In the genomic region with DNA sequence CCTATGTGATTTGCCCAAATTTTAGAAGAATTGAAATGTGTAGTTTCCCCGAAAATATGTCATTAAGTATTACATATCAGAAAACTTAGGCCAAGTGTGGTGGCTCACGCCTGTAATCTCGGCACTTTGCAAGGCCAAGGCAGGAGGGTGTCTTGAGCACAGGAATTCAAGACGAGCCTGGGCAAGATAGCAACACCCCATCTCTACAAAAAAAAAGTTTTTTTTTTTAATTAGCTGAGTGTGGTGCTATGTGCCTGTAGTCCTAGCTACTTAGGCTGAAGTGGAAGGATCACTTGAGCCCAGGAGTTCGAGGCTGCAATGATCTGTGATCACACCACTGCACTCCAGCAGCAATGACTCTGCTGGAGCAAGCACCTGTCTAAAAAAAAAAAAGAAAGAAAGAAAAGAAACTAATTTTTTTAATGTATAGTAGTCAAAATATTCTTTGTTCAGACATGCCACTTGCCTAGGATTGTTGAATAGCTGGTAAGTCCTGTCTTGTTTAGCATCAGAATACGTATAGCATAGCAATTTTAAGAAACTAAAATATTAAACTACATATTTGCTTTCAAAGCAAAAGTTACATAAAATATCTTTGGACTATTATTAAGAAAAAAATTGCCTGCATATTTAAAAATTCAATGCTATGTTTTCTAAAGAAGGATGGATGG, we compare ENCODE assay signal across 33 cellular contexts.
"Had no signal": no experiment of that assay in that cellular context is flagged by ENCODE, and none has a peak within 500 bp of the region (broad histone marks: within the 10 kb centered on the region; RNA-seq: fewer than 3 reads in every experiment).

No MANE protein-coding gene starts in this region.

- H3K27me3 ChIP-seq: adrenal gland, body of pancreas, cardiac muscle cell, colonic mucosa, esophagus muscularis mucosa had no signal

- H3K36me3 ChIP-seq: adrenal gland, cardiac muscle cell, colonic mucosa, esophagus muscularis mucosa, WERI-Rb-1 had no signal

- H3K27ac Mint-ChIP-seq: activated B cell treated with CpG ODN at 0.5 μM for 24 hours; activated CD8-positive, alpha-beta T cell treated with anti-CD3 and anti-CD28 coated beads for 36 hours; activated naive CD4-positive, alpha-beta T cell treated with anti-CD3 and anti-CD28 coated beads for 36 hours; activated naive CD4-positive, alpha-beta T cell treated with anti-CD3 and anti-CD28 coated beads, Interleukin-2, amount 50 U/mL, for 24 hours; activated naive CD8-positive, alpha-beta T cell treated with anti-CD3 and anti-CD28 coated beads for 36 hours; activated naive CD8-positive, alpha-beta T cell treated with anti-CD3 and anti-CD28 coated beads, Interleukin-2, amount 50 U/mL, for 24 hours; activated T-helper 17 cell treated with anti-CD3 and anti-CD28 coated beads, Interleukin-2, amount 50 U/mL, for 72 hours; T-helper 17 cell; T-helper 2 cell treated with Interferon-gamma antibody and Interleukin-4, amounts not matched to agents 5 μg/mL and 100 μg/mL, for 36 hours had no signal

- H3K9me3 Mint-ChIP-seq: activated B cell treated with CpG ODN at 0.5 μM for 24 hours; activated CD8-positive, alpha-beta T cell treated with anti-CD3 and anti-CD28 coated beads for 36 hours; activated naive CD4-positive, alpha-beta T cell treated with anti-CD3 and anti-CD28 coated beads for 36 hours; activated naive CD4-positive, alpha-beta T cell treated with anti-CD3 and anti-CD28 coated beads, Interleukin-2, amount 50 U/mL, for 24 hours; activated naive CD8-positive, alpha-beta T cell treated with anti-CD3 and anti-CD28 coated beads for 36 hours; activated naive CD8-positive, alpha-beta T cell treated with anti-CD3 and anti-CD28 coated beads, Interleukin-2, amount 50 U/mL, for 24 hours; activated T-cell treated with anti-CD3 and anti-CD28 coated beads, Interleukin-2, amount 50 U/mL, for 4 hours; activated T-helper 17 cell treated with anti-CD3 and anti-CD28 coated beads, Interleukin-2, amount 50 U/mL, for 72 hours; T-helper 2 cell treated with Interferon-gamma antibody and Interleukin-4, amounts not matched to agents 5 μg/mL and 100 μg/mL, for 36 hours had no signal

- H3K9me3 ChIP-seq: adrenal gland, body of pancreas, colonic mucosa, esophagus muscularis mucosa had no signal

- H3K27ac ChIP-seq: adrenal gland, body of pancreas, cardiac muscle cell, colonic mucosa, WERI-Rb-1 had no signal

- DNase-seq: activated B cell treated with CpG ODN at 0.5 μM for 24 hours; activated CD4-positive, alpha-beta T cell treated with anti-CD3 and anti-CD28 coated beads for 48 hours; activated CD4-positive, alpha-beta T cell treated with anti-CD3 and anti-CD28 coated beads, Interleukin-2, amount 50 U/mL, for 1 hour; activated CD4-positive, alpha-beta T cell treated with anti-CD3 and anti-CD28 coated beads, Interleukin-2, amount 50 U/mL, for 48 hours; activated CD8-positive, alpha-beta memory T cell treated with anti-CD3 and anti-CD28 coated beads for 24 hours; activated CD8-positive, alpha-beta T cell treated with anti-CD3 and anti-CD28 coated beads for 36 hours; activated effector memory CD4-positive, alpha-beta T cell treated with Interleukin-2 at 50 U/mL for 16 hours; activated naive CD4-positive, alpha-beta T cell treated with anti-CD3 and anti-CD28 coated beads for 36 hours; activated naive CD8-positive, alpha-beta T cell treated with anti-CD3 and anti-CD28 coated beads for 36 hours; activated naive CD8-positive, alpha-beta T cell treated with anti-CD3 and anti-CD28 coated beads, Interleukin-2, amount 50 U/mL, for 24 hours; activated T-cell treated with anti-CD3 and anti-CD28 coated beads, Interleukin-2, amount 50 U/mL, for 4 hours; adrenal gland; amygdala; aorta; body of pancreas; central memory CD4-positive, alpha-beta T cell; cerebellar nuclear complex; colonic mucosa; effector CD8-positive, alpha-beta T cell; head of caudate nucleus; T-helper 1 cell; T-helper 17 cell; T1000; WERI-Rb-1 had no signal

- H3K36me3 Mint-ChIP-seq: activated naive CD4-positive, alpha-beta T cell treated with anti-CD3 and anti-CD28 coated beads, Interleukin-2, amount 50 U/mL, for 24 hours; activated naive CD8-positive, alpha-beta T cell treated with anti-CD3 and anti-CD28 coated beads for 36 hours had no signal

- ATAC-seq: activated CD4-positive, CD25-positive, alpha-beta regulatory T cell treated with anti-CD3 and anti-CD28 coated beads, Interleukin-2, amount 50 U/mL, for 24 hours; activated CD8-positive, alpha-beta T cell treated with anti-CD3 and anti-CD28 coated beads for 36 hours; activated naive CD8-positive, alpha-beta T cell treated with anti-CD3 and anti-CD28 coated beads, Interleukin-2, amount 50 U/mL, for 24 hours; activated T-cell treated with anti-CD3 and anti-CD28 coated beads, Interleukin-2, amount 50 U/mL, for 4 hours; activated T-helper 17 cell treated with anti-CD3 and anti-CD28 coated beads, Interleukin-2, amount 50 U/mL, for 72 hours; body of pancreas; T-helper 17 cell had no signal

- FAIRE-seq: endometrium, endothelial cell of umbilical vein, frontal cortex had no signal

- H3K4me3 Mint-ChIP-seq: activated B cell treated with CpG ODN at 0.5 μM for 24 hours; activated CD8-positive, alpha-beta T cell treated with anti-CD3 and anti-CD28 coated beads for 36 hours; activated naive CD4-positive, alpha-beta T cell treated with anti-CD3 and anti-CD28 coated beads for 36 hours; activated naive CD4-positive, alpha-beta T cell treated with anti-CD3 and anti-CD28 coated beads, Interleukin-2, amount 50 U/mL, for 24 hours; activated naive CD8-positive, alpha-beta T cell treated with anti-CD3 and anti-CD28 coated beads for 36 hours; activated naive CD8-positive, alpha-beta T cell treated with anti-CD3 and anti-CD28 coated beads, Interleukin-2, amount 50 U/mL, for 24 hours; activated T-cell treated with anti-CD3 and anti-CD28 coated beads, Interleukin-2, amount 50 U/mL, for 4 hours; activated T-helper 17 cell treated with anti-CD3 and anti-CD28 coated beads, Interleukin-2, amount 50 U/mL, for 72 hours; T-helper 17 cell; T-helper 2 cell treated with Interferon-gamma antibody and Interleukin-4, amounts not matched to agents 5 μg/mL and 100 μg/mL, for 36 hours had no signal

- H3K4me1 Mint-ChIP-seq: activated B cell treated with CpG ODN at 0.5 μM for 24 hours; activated naive CD4-positive, alpha-beta T cell treated with anti-CD3 and anti-CD28 coated beads, Interleukin-2, amount 50 U/mL, for 24 hours; activated naive CD8-positive, alpha-beta T cell treated with anti-CD3 and anti-CD28 coated beads for 36 hours; activated naive CD8-positive, alpha-beta T cell treated with anti-CD3 and anti-CD28 coated beads, Interleukin-2, amount 50 U/mL, for 24 hours; activated T-helper 17 cell treated with anti-CD3 and anti-CD28 coated beads, Interleukin-2, amount 50 U/mL, for 72 hours; T-helper 17 cell had no signal

- H3K4me1 ChIP-seq: adrenal gland, body of pancreas, colonic mucosa had no signal

- H3K4me3 ChIP-seq: adrenal gland, body of pancreas, cardiac muscle cell, colonic mucosa, esophagus muscularis mucosa had no signal

- H3K27me3 Mint-ChIP-seq: activated B cell treated with CpG ODN at 0.5 μM for 24 hours; activated CD8-positive, alpha-beta T cell treated with anti-CD3 and anti-CD28 coated beads for 36 hours had no signal
